Comparison of ENCODE assay signal across 1 cellular context in genomic region chr12:49322708-49323523, GRCh38.
A peak's percentile ranks its signal among the peaks of the same experiment; 100 is the strongest.
TF ChIP-seq lines count a peak whose summit lies in the region.

TROAP (plus strand) TSS chr12:49323255; CDS start chr12:49323609, 354 bp downstream.

TF ChIP-seq in HepG2, 621 proteins besides CTCF, POLR2A, EP300 and RAD21 (continued from another document and continues in another):
- TF ChIP-seq ZNF260 (CRISPR knock-in tag; IDR thresholded peaks at IDR 0.05; ENCODE audit: borderline replicate concordance, low read depth) (no peak), SALL2 (CRISPR knock-in tag; IDR thresholded peaks at IDR 0.05) (0 out of 2 replicates have a peak, but pooled peaks have one; percentile 29), CHD4 (IDR thresholded peaks at IDR 0.05; ENCODE audit: borderline replicate concordance, low read length) (no peak), ZNF550 (CRISPR knock-in tag; IDR thresholded peaks at IDR 0.05; ENCODE audit: borderline replicate concordance) (no peak), ZNF44 (CRISPR knock-in tag; IDR thresholded peaks at IDR 0.05) (0 out of 2 replicates have a peak, but pooled peaks have one; percentile 55), GMEB2 (CRISPR knock-in tag; IDR thresholded peaks at IDR 0.05; ENCODE audit: low read depth) (no peak), ZNF660 (CRISPR knock-in tag; IDR thresholded peaks at IDR 0.05; ENCODE audit: borderline replicate concordance, low read depth) (no peak), AHR (CRISPR knock-in tag; IDR thresholded peaks at IDR 0.05) (no peak), RBFOX2 (IDR thresholded peaks at IDR 0.05; ENCODE audit: low read depth, low read length) (peak; percentile 81), ZBTB3 (CRISPR knock-in tag; IDR thresholded peaks at IDR 0.05; ENCODE audit: borderline replicate concordance, low read depth) (no peak), NFAT5 (CRISPR knock-in tag; IDR thresholded peaks at IDR 0.05) (no peak), SIN3A (IDR thresholded peaks at IDR 0.05; ENCODE audit: borderline replicate concordance, low read depth, low read length) (peak; percentile 99), HINFP (CRISPR knock-in tag; IDR thresholded peaks at IDR 0.05; ENCODE audit: low read depth) (no peak), ZZZ3 (CRISPR knock-in tag; IDR thresholded peaks at IDR 0.05; ENCODE audit: borderline replicate concordance) (no peak), SOX13 (IDR thresholded peaks at IDR 0.05) (no peak), SOX13 (CRISPR knock-in tag; conservative IDR thresholded peaks at IDR 0.05 in 1 of 2, IDR thresholded peaks at IDR 0.05 in 1 of 2) (no peak), ZSCAN31 (CRISPR knock-in tag; IDR thresholded peaks at IDR 0.05; ENCODE audit: low read depth) (no peak), PHF20 (CRISPR knock-in tag; IDR thresholded peaks at IDR 0.05) (peak; percentile 57; the same call in 1 of the 2 replicates), RERE (CRISPR knock-in tag; IDR thresholded peaks at IDR 0.05; ENCODE audit: low read depth) (no peak), SNRNP70 (IDR thresholded peaks at IDR 0.05; ENCODE audit: low read depth, low read length) (no peak), MYPOP (CRISPR knock-in tag; IDR thresholded peaks at IDR 0.05) (peak; percentile 77; the same call in 1 of the 2 replicates), AGO2 (optimal IDR thresholded peaks at IDR 0.05; ENCODE audit: low read depth, low read length) (peak; percentile 35), ZNF496 (CRISPR knock-in tag; IDR thresholded peaks at IDR 0.05; ENCODE audit: insufficient replicate concordance) (no peak), NONO (IDR thresholded peaks at IDR 0.05) (no peak), NONO (CRISPR knock-in tag; conservative IDR thresholded peaks at IDR 0.05) (peak; percentile 33; the same call in 1 of the 2 replicates), ISL2 (CRISPR knock-in tag; IDR thresholded peaks at IDR 0.05) (no peak), RARA (CRISPR knock-in tag; IDR thresholded peaks at IDR 0.05) (no peak), SKIL (CRISPR knock-in tag; IDR thresholded peaks at IDR 0.05; ENCODE audit: borderline replicate concordance) (no peak), HMG20B (CRISPR knock-in tag; conservative IDR thresholded peaks at IDR 0.05) (no peak)
- TF ChIP-seq, protein P1, sequence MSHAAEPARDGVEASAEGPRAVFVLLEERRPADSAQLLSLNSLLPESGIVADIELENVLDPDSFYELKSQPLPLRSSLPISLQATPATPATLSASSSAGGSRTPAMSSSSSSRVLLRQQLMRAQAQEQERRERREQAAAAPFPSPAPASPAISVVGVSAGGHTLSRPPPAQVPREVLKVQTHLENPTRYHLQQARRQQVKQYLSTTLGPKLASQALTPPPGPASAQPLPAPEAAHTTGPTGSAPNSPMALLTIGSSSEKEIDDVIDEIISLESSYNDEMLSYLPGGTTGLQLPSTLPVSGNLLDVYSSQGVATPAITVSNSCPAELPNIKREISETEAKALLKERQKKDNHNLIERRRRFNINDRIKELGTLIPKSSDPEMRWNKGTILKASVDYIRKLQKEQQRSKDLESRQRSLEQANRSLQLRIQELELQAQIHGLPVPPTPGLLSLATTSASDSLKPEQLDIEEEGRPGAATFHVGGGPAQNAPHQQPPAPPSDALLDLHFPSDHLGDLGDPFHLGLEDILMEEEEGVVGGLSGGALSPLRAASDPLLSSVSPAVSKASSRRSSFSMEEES (CRISPR knock-in tag; IDR thresholded peaks at IDR 0.05), result 0 out of 2 replicates have a peak, but pooled peaks have one; percentile 12
- TF ChIP-seq, protein P2, sequence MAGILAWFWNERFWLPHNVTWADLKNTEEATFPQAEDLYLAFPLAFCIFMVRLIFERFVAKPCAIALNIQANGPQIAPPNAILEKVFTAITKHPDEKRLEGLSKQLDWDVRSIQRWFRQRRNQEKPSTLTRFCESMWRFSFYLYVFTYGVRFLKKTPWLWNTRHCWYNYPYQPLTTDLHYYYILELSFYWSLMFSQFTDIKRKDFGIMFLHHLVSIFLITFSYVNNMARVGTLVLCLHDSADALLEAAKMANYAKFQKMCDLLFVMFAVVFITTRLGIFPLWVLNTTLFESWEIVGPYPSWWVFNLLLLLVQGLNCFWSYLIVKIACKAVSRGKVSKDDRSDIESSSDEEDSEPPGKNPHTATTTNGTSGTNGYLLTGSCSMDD (CRISPR knock-in tag; IDR thresholded peaks at IDR 0.05), result no peak
- TF ChIP-seq, protein P3, sequence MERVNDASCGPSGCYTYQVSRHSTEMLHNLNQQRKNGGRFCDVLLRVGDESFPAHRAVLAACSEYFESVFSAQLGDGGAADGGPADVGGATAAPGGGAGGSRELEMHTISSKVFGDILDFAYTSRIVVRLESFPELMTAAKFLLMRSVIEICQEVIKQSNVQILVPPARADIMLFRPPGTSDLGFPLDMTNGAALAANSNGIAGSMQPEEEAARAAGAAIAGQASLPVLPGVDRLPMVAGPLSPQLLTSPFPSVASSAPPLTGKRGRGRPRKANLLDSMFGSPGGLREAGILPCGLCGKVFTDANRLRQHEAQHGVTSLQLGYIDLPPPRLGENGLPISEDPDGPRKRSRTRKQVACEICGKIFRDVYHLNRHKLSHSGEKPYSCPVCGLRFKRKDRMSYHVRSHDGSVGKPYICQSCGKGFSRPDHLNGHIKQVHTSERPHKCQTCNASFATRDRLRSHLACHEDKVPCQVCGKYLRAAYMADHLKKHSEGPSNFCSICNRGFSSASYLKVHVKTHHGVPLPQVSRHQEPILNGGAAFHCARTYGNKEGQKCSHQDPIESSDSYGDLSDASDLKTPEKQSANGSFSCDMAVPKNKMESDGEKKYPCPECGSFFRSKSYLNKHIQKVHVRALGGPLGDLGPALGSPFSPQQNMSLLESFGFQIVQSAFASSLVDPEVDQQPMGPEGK (CRISPR knock-in tag; IDR thresholded peaks at IDR 0.05), result no peak; the same call in 1 of the 2 replicates
- TF ChIP-seq, protein P4, sequence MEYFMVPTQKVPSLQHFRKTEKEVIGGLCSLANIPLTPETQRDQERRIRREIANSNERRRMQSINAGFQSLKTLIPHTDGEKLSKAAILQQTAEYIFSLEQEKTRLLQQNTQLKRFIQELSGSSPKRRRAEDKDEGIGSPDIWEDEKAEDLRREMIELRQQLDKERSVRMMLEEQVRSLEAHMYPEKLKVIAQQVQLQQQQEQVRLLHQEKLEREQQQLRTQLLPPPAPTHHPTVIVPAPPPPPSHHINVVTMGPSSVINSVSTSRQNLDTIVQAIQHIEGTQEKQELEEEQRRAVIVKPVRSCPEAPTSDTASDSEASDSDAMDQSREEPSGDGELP (IDR thresholded peaks at IDR 0.05; ENCODE audit: borderline replicate concordance, low read depth), result no peak
